Comparison of ENCODE assay signal across 12 cellular contexts in genomic region chr12:79058342-79058741, GRCh38.
DNase-seq lines count a peak whose midpoint lies in the region; ATAC-seq, FAIRE-seq and TF ChIP-seq lines count a peak whose summit lies in the region.
"Had no signal": no experiment of that assay in that cellular context is flagged by ENCODE, and none has a peak within 500 bp of the region (broad histone marks: within the 10 kb centered on the region; RNA-seq: fewer than 3 reads in every experiment).

No MANE protein-coding gene starts in this region.

- H3K36me3 ChIP-seq in bronchial epithelial cell (ENCODE audit: control insufficient read depth, insufficient read depth, low read length): no peaks in the 10 kb centered on the region

- in situ Hi-C loops in ACHN (cut with HindIII; ENCODE audit: low pct_ligation_motif_present, low pct_unique_long_range_greater_than_20kb, low sequenced_read_pairs): no loop called here

- no peaks in the 10 kb centered on the region for H3K27me3 ChIP-seq in bronchial epithelial cell (ENCODE audit: control insufficient read depth, insufficient read depth, low read length)
- H3K27me3 ChIP-seq: BE2C had no signal

- DNase-seq in ACHN (peak; percentile 63), HTR-8/SVneo (ENCODE audit: insufficient read length, low spot score) (peak; percentile 1), bronchial epithelial cell (ENCODE audit: low read depth) (peak; percentile 13), AG08395 (ENCODE audit: low spot score) (no peak), SKM-1 (lab: John Stamatoyannopoulos, UW; ENCODE audit: unreplicated experiment) (no peak)
- DNase-seq in activated CD8-positive, alpha-beta memory T cell treated with anti-CD3 and anti-CD28 coated beads, Interleukin-2, amount 10 ng/mL, durations not matched to agents 7 days and 5 days: no peak
- DNase-seq: activated CD8-positive, alpha-beta memory T cell treated with anti-CD3 and anti-CD28 coated beads, Interleukin-2, amount 50 U/mL, for 4 hours; BE2C; NCI-H2081 had no signal

- ATAC-seq in GM19463 (IDR thresholded peaks at IDR 0.05; ENCODE audit: unreplicated experiment): peak; percentile 38
- ATAC-seq in activated CD8-positive, alpha-beta memory T cell treated with anti-CD3 and anti-CD28 coated beads, Interleukin-2, amount 10 ng/mL, durations not matched to agents 7 days and 5 days: no peak
- ATAC-seq in esophagus mucosa: no peak

- H3K4me3 ChIP-seq in bronchial epithelial cell (ENCODE audit: low read depth, low read length): no peak overlapping the region

- no peaks in the 10 kb centered on the region for H3K4me1 Mint-ChIP-seq in activated CD8-positive, alpha-beta memory T cell treated with anti-CD3 and anti-CD28 coated beads, Interleukin-2, amount 10 ng/mL, durations not matched to agents 7 days and 5 days

- H3K27me3 Mint-ChIP-seq in activated CD8-positive, alpha-beta memory T cell treated with anti-CD3 and anti-CD28 coated beads, Interleukin-2, amount 10 ng/mL, durations not matched to agents 7 days and 5 days: no peaks in the 10 kb centered on the region
- H3K27me3 Mint-ChIP-seq: dendritic cell treated with granulocyte-macrophage colony-stimulating factor and Interleukin-4, amounts not matched to agents 40 ng/mL and 50 ng/mL, for 4 days had no signal

- H3K9me3 Mint-ChIP-seq in activated CD8-positive, alpha-beta memory T cell treated with anti-CD3 and anti-CD28 coated beads, Interleukin-2, amount 10 ng/mL, durations not matched to agents 7 days and 5 days (ENCODE audit: low read depth): no peaks in the 10 kb centered on the region
- H3K9me3 Mint-ChIP-seq: dendritic cell treated with granulocyte-macrophage colony-stimulating factor and Interleukin-4, amounts not matched to agents 40 ng/mL and 50 ng/mL, for 4 days had no signal

- H3K27ac Mint-ChIP-seq in activated CD8-positive, alpha-beta memory T cell treated with anti-CD3 and anti-CD28 coated beads, Interleukin-2, amount 10 ng/mL, durations not matched to agents 7 days and 5 days: no peak overlapping the region
- H3K27ac Mint-ChIP-seq: dendritic cell treated with granulocyte-macrophage colony-stimulating factor and Interleukin-4, amounts not matched to agents 40 ng/mL and 50 ng/mL, for 4 days had no signal

- TF ChIP-seq CTCF in bronchial epithelial cell (IDR thresholded peaks at IDR 0.05; ENCODE audit: insufficient read depth, low read length, severe bottlenecking): no peak

- H3K4me3 Mint-ChIP-seq in activated CD8-positive, alpha-beta memory T cell treated with anti-CD3 and anti-CD28 coated beads, Interleukin-2, amount 10 ng/mL, durations not matched to agents 7 days and 5 days: no peak overlapping the region
- H3K4me3 Mint-ChIP-seq: dendritic cell treated with granulocyte-macrophage colony-stimulating factor and Interleukin-4, amounts not matched to agents 40 ng/mL and 50 ng/mL, for 4 days had no signal

- FAIRE-seq in HTR-8/SVneo (lab: Jason Lieb, UNC): no peak
- no peak for FAIRE-seq in bronchial epithelial cell (lab: Jason Lieb, UNC)

- no peaks in the 10 kb centered on the region for H3K36me3 Mint-ChIP-seq in activated CD8-positive, alpha-beta memory T cell treated with anti-CD3 and anti-CD28 coated beads, Interleukin-2, amount 10 ng/mL, durations not matched to agents 7 days and 5 days

- CTCF ChIA-PET in activated CD8-positive, alpha-beta memory T cell treated with anti-CD3 and anti-CD28 coated beads, Interleukin-2, amount 10 ng/mL, durations not matched to agents 7 days and 5 days (lab: Charles Lee): no interaction called here

Comparison
In these comparisons a context has a peak if more than half of its experiments do, and no peak if none do; other contexts are left out.
1. DNase-seq: peak in ACHN (single experiment), HTR-8/SVneo (single experiment) and bronchial epithelial cell (single experiment); none in activated CD8-positive, alpha-beta memory T cell treated with anti-CD3 and anti-CD28 coated beads, Interleukin-2, amount 10 ng/mL, durations not matched to agents 7 days and 5 days (single experiment), AG08395 (single experiment) and SKM-1 (single experiment).